ENCODE assay signal across 1 cellular context in genomic region chr20:48126227-48126740, GRCh38.
TF ChIP-seq lines count a peak whose summit lies in the region.

No MANE protein-coding gene starts in this region.

TF ChIP-seq in HepG2, 621 proteins besides CTCF, POLR2A, EP300 and RAD21 (continued from another document and continues in another):
- TF ChIP-seq, protein P1, sequence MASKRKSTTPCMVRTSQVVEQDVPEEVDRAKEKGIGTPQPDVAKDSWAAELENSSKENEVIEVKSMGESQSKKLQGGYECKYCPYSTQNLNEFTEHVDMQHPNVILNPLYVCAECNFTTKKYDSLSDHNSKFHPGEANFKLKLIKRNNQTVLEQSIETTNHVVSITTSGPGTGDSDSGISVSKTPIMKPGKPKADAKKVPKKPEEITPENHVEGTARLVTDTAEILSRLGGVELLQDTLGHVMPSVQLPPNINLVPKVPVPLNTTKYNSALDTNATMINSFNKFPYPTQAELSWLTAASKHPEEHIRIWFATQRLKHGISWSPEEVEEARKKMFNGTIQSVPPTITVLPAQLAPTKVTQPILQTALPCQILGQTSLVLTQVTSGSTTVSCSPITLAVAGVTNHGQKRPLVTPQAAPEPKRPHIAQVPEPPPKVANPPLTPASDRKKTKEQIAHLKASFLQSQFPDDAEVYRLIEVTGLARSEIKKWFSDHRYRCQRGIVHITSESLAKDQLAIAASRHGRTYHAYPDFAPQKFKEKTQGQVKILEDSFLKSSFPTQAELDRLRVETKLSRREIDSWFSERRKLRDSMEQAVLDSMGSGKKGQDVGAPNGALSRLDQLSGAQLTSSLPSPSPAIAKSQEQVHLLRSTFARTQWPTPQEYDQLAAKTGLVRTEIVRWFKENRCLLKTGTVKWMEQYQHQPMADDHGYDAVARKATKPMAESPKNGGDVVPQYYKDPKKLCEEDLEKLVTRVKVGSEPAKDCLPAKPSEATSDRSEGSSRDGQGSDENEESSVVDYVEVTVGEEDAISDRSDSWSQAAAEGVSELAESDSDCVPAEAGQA (IDR thresholded peaks at IDR 0.05; ENCODE audit: low read depth) = no peak
- TF ChIP-seq, protein P1 (CRISPR knock-in tag; IDR thresholded peaks at IDR 0.05; ENCODE audit: borderline replicate concordance) = no peak
- TF ChIP-seq ZNF451 (CRISPR knock-in tag; IDR thresholded peaks at IDR 0.05) = no peak; the same call in 1 of the 2 replicates
- TF ChIP-seq BRD4 (CRISPR knock-in tag; IDR thresholded peaks at IDR 0.05) = 0 out of 2 replicates have a peak, but pooled peaks have one; percentile 44
- TF ChIP-seq ZNF713 (CRISPR knock-in tag; IDR thresholded peaks at IDR 0.05) = no peak
- TF ChIP-seq, protein P2, sequence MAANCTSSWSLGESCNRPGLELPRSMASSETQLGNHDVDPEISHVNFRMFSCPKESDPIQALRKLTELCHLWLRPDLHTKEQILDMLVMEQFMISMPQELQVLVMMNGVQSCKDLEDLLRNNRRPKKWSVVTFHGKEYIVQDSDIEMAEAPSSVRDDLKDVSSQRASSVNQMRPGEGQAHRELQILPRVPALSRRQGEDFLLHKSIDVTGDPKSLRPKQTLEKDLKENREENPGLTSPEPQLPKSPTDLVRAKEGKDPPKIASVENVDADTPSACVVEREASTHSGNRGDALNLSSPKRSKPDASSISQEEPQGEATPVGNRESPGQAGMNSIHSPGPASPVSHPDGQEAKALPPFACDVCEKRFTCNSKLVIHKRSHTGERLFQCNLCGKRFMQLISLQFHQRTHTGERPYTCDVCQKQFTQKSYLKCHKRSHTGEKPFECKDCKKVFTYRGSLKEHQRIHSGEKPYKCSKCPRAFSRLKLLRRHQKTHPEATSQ (CRISPR knock-in tag; IDR thresholded peaks at IDR 0.05; ENCODE audit: borderline replicate concordance) = no peak
- peak; percentile 71; the same call in 1 of the 2 replicates for TF ChIP-seq ZNF136 (CRISPR knock-in tag; IDR thresholded peaks at IDR 0.05; ENCODE audit: low read depth)
- peak; percentile 37; the same call in 1 of the 2 replicates for TF ChIP-seq NAIF1 (CRISPR knock-in tag; IDR thresholded peaks at IDR 0.05; ENCODE audit: borderline replicate concordance)
- TF ChIP-seq ZSCAN30 (CRISPR knock-in tag; IDR thresholded peaks at IDR 0.05) = no peak
- TF ChIP-seq ARID5B (CRISPR knock-in tag; IDR thresholded peaks at IDR 0.05) = peak; percentile 74; the same call in 1 of the 2 replicates
- peak; percentile 59; the same call in 1 of the 2 replicates for TF ChIP-seq ZNF670 (CRISPR knock-in tag; IDR thresholded peaks at IDR 0.05; ENCODE audit: borderline replicate concordance)
- no peak for TF ChIP-seq KDM4B (CRISPR knock-in tag; IDR thresholded peaks at IDR 0.05)
- no peak for TF ChIP-seq ZNF20 (CRISPR knock-in tag; IDR thresholded peaks at IDR 0.05)
- TF ChIP-seq, protein P3, sequence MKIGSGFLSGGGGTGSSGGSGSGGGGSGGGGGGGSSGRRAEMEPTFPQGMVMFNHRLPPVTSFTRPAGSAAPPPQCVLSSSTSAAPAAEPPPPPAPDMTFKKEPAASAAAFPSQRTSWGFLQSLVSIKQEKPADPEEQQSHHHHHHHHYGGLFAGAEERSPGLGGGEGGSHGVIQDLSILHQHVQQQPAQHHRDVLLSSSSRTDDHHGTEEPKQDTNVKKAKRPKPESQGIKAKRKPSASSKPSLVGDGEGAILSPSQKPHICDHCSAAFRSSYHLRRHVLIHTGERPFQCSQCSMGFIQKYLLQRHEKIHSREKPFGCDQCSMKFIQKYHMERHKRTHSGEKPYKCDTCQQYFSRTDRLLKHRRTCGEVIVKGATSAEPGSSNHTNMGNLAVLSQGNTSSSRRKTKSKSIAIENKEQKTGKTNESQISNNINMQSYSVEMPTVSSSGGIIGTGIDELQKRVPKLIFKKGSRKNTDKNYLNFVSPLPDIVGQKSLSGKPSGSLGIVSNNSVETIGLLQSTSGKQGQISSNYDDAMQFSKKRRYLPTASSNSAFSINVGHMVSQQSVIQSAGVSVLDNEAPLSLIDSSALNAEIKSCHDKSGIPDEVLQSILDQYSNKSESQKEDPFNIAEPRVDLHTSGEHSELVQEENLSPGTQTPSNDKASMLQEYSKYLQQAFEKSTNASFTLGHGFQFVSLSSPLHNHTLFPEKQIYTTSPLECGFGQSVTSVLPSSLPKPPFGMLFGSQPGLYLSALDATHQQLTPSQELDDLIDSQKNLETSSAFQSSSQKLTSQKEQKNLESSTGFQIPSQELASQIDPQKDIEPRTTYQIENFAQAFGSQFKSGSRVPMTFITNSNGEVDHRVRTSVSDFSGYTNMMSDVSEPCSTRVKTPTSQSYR (CRISPR knock-in tag; IDR thresholded peaks at IDR 0.05; ENCODE audit: borderline replicate concordance) = no peak; the same call in 1 of the 2 replicates
- no peak for TF ChIP-seq ZNF678 (CRISPR knock-in tag; IDR thresholded peaks at IDR 0.05)
- TF ChIP-seq ZSCAN9 (CRISPR knock-in tag; IDR thresholded peaks at IDR 0.05; ENCODE audit: borderline replicate concordance) = no peak
- no peak for TF ChIP-seq ZNF253 (CRISPR knock-in tag; IDR thresholded peaks at IDR 0.05; ENCODE audit: borderline replicate concordance)
- TF ChIP-seq, protein P4, sequence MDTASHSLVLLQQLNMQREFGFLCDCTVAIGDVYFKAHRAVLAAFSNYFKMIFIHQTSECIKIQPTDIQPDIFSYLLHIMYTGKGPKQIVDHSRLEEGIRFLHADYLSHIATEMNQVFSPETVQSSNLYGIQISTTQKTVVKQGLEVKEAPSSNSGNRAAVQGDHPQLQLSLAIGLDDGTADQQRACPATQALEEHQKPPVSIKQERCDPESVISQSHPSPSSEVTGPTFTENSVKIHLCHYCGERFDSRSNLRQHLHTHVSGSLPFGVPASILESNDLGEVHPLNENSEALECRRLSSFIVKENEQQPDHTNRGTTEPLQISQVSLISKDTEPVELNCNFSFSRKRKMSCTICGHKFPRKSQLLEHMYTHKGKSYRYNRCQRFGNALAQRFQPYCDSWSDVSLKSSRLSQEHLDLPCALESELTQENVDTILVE (CRISPR knock-in tag; IDR thresholded peaks at IDR 0.05) = no peak
- no peak for TF ChIP-seq SKI (IDR thresholded peaks at IDR 0.05; ENCODE audit: partially characterized antibody)
- TF ChIP-seq ZSCAN29 (CRISPR knock-in tag; conservative IDR thresholded peaks at IDR 0.05) = no peak
- peak; percentile 79 for TF ChIP-seq ZNF263 (CRISPR knock-in tag; IDR thresholded peaks at IDR 0.05)
- TF ChIP-seq ZNF275 (CRISPR knock-in tag; IDR thresholded peaks at IDR 0.05; ENCODE audit: borderline replicate concordance) = no peak
- TF ChIP-seq, protein P5, sequence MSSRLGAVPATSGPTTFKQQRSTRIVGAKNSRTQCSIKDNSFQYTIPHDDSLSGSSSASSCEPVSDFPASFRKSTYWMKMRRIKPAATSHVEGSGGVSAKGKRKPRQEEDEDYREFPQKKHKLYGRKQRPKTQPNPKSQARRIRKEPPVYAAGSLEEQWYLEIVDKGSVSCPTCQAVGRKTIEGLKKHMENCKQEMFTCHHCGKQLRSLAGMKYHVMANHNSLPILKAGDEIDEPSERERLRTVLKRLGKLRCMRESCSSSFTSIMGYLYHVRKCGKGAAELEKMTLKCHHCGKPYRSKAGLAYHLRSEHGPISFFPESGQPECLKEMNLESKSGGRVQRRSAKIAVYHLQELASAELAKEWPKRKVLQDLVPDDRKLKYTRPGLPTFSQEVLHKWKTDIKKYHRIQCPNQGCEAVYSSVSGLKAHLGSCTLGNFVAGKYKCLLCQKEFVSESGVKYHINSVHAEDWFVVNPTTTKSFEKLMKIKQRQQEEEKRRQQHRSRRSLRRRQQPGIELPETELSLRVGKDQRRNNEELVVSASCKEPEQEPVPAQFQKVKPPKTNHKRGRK (CRISPR knock-in tag; IDR thresholded peaks at IDR 0.05) = no peak
- no peak for TF ChIP-seq YEATS2 (CRISPR knock-in tag; IDR thresholded peaks at IDR 0.05; ENCODE audit: borderline replicate concordance)
- TF ChIP-seq SRSF4 (IDR thresholded peaks at IDR 0.05; ENCODE audit: low read depth, low read length, poor library complexity, severe bottlenecking) = no peak
- TF ChIP-seq TCF7L2 (IDR thresholded peaks at IDR 0.05; ENCODE audit: low read depth, low read length) = no peak
- no peak for TF ChIP-seq ZNF841 (CRISPR knock-in tag; IDR thresholded peaks at IDR 0.05; ENCODE audit: borderline replicate concordance)
- no peak for TF ChIP-seq ZBTB42 (CRISPR knock-in tag; IDR thresholded peaks at IDR 0.05)
- no peak for TF ChIP-seq HHEX (CRISPR knock-in tag; IDR thresholded peaks at IDR 0.05)
- TF ChIP-seq KLF16 (CRISPR knock-in tag; IDR thresholded peaks at IDR 0.05) = no peak
- TF ChIP-seq KLF9 (CRISPR knock-in tag; IDR thresholded peaks at IDR 0.05; ENCODE audit: low read depth) = no peak
- no peak for TF ChIP-seq HOXA9 (CRISPR knock-in tag; IDR thresholded peaks at IDR 0.05; ENCODE audit: borderline replicate concordance)
- no peak for TF ChIP-seq ARHGAP35 (CRISPR knock-in tag; IDR thresholded peaks at IDR 0.05; ENCODE audit: borderline replicate concordance)
- no peak; the same call in 1 of the 2 replicates for TF ChIP-seq ZBTB20 (CRISPR knock-in tag; IDR thresholded peaks at IDR 0.05; ENCODE audit: borderline replicate concordance, low read depth)
- no peak for TF ChIP-seq PRDM10 (CRISPR knock-in tag; IDR thresholded peaks at IDR 0.05; ENCODE audit: low read depth)
- TF ChIP-seq HNF4A (CRISPR knock-in tag; IDR thresholded peaks at IDR 0.05) = peak; percentile 89
